Comparison of ENCODE assay signal across 7 cellular contexts in the genomic region with DNA sequence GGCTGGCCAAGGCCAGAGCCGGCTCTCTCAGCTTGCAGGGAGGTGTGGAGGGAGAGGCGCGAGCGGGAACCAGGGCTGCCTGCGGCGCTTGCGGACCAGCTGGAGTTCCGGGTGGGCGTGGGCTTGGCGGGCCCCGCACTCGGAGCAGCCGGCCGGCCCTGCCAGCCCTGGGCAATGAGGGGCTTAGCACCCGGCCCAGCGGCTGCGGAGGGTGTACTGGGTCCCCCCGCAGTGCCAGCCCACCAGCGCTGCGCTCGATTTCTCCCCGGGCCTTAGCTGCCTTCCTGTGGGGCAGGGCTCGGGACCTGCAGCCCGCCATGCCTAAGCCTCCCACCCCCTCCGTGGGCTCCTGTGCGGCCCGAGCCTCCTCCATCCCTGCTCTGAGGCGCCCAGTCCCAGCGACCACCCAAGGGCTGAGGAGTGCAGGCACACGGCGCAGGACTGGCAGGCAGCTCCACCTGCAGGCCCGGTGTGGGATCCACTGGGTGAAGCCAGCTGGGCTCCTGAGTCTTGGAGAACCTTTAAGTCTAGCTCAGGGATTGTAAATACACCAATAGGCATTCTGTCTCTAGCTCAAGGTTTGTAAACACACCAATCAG. TPM values are rescaled to one million over a fixed set of nuclear protein-coding genes. Genes with fewer than 3 reads are reported as not detected.
A peak's percentile ranks its signal among the peaks of the same experiment; 100 is the strongest.
DNase-seq lines count a peak whose midpoint lies in the region; ATAC-seq and TF ChIP-seq lines count a peak whose summit lies in the region.
"Not testable (repeated sequence)": the region's sequence is repeated elsewhere in the genome, so short reads cannot be mapped to it uniquely, and the experiment has no call there.

No MANE protein-coding gene starts in this region.

- H3K9me3 ChIP-seq in A673 (ENCODE audit: low read depth, low read length, poor library complexity, severe bottlenecking); DND-41 (ENCODE audit: insufficient read depth, low read length, severe bottlenecking); HCT116 (ENCODE audit: control insufficient read depth in 1 of 2, insufficient read depth in 1 of 2, low read depth in 1 of 2, low read length in 2 of 2); OCI-LY3 (ENCODE audit: insufficient read depth, low read length); osteoblast (ENCODE audit: low read depth, low read length): not testable (repeated sequence)

- RAD21 ChIA-PET in HCT116 (lab: Charles Lee; ENCODE audit: low non-redundant PET in 1 of 2, low total read pairs in 2 of 2, uncharacterized antibody in 2 of 2, unreplicated experiment in 2 of 2), result not testable (repeated sequence)

- not testable (repeated sequence) for H3K27me3 ChIP-seq in A673 (replicated peaks; ENCODE audit: insufficient read depth, low read depth, low read length, poor library complexity); DND-41 (ENCODE audit: insufficient read depth, low read length, poor library complexity); HCT116 (ENCODE audit: insufficient read depth, low read length); OCI-LY3 (ENCODE audit: low read depth, low read length); foreskin keratinocyte; osteoblast (ENCODE audit: insufficient read depth, low read length)

- in situ Hi-C loops in astrocyte of the spinal cord (cut with HindIII; ENCODE audit: low sequenced_read_pairs), result not testable (repeated sequence)

- not testable (repeated sequence) for H3K9me2 ChIP-seq in HCT116 (ENCODE audit: insufficient read depth)

- TF ChIP-seq POLR2A in HCT116 (IDR thresholded peaks at IDR 0.05; ENCODE audit: borderline replicate concordance, extremely low read depth, insufficient read depth, insufficient read length), result not testable (repeated sequence)

- not testable (repeated sequence) for H2AFZ ChIP-seq in DND-41 (ENCODE audit: low read depth, low read length); HCT116 (ENCODE audit: low read depth, low read length, poor library complexity, severe bottlenecking); OCI-LY3 (ENCODE audit: low read depth, low read length); osteoblast (ENCODE audit: low read length)

- not testable (repeated sequence) for H4K20me1 ChIP-seq in DND-41 (ENCODE audit: insufficient read depth, low read length); HCT116 (ENCODE audit: insufficient read depth); OCI-LY3 (ENCODE audit: insufficient read depth, low read length); osteoblast (ENCODE audit: insufficient read depth, low read length)

- H3K79me2 ChIP-seq in DND-41 (ENCODE audit: insufficient read depth, low read length); HCT116 (ENCODE audit: insufficient read depth, low read length); OCI-LY3 (ENCODE audit: low read length); osteoblast (ENCODE audit: insufficient read depth, low read length): not testable (repeated sequence)

- ATAC-seq in DND-41 (ENCODE audit: insufficient read depth, low read depth); HCT116; foreskin keratinocyte: not testable (repeated sequence)

- intact Hi-C loops in A673 (cut with micrococcal nuclease; ENCODE audit: unreplicated experiment); HCT116 (cut with micrococcal nuclease): not testable (repeated sequence)

- peak; percentile 20; the same call in 1 of the 2 replicates for TF ChIP-seq RAD21 in HCT116 (IDR thresholded peaks at IDR 0.05; ENCODE audit: low read depth)

- POLR2A ChIA-PET in A673 (lab: Charles Lee; ENCODE audit: low non-redundant PET); HCT116 (lab: Charles Lee): not testable (repeated sequence)

- H3K4me3 ChIP-seq in A673 (ENCODE audit: low read depth, low read length, poor library complexity, severe bottlenecking); DND-41 (ENCODE audit: low read depth in 1 of 2, low read length in 2 of 2); HCT116 (replicated peaks in 1 of 2; ENCODE audit: low read depth in 1 of 2, low read length in 2 of 2); OCI-LY3 (ENCODE audit: low read length); astrocyte of the spinal cord (ENCODE audit: low read depth, low read length); osteoblast (ENCODE audit: insufficient read depth, low read length): not testable (repeated sequence)

- H3K36me3 ChIP-seq in A673 (ENCODE audit: insufficient read depth, low read length, poor library complexity, severe bottlenecking); DND-41 (ENCODE audit: insufficient read depth, low read length); HCT116 (ENCODE audit: control insufficient read depth in 1 of 2, insufficient read depth in 2 of 2, low read length in 2 of 2); OCI-LY3 (replicated peaks; ENCODE audit: low read depth, low read length); osteoblast (ENCODE audit: insufficient read depth, low read length): not testable (repeated sequence)

- peaks cover 19% of the 10 kb centered on the region for H3K4me1 ChIP-seq in A673 (ENCODE audit: insufficient read depth, low read length, poor library complexity, severe bottlenecking)
- not testable (repeated sequence) for H3K4me1 ChIP-seq in DND-41 (ENCODE audit: insufficient read depth, low read length); HCT116 (ENCODE audit: control insufficient read depth in 1 of 2, insufficient read depth in 2 of 2, low read length in 2 of 2); OCI-LY3 (ENCODE audit: low read length); foreskin keratinocyte; osteoblast (ENCODE audit: insufficient read depth, low read length)

- TF ChIP-seq CTCF in A673 (conservative IDR thresholded peaks at IDR 0.05; ENCODE audit: low read depth, low read length) (peak; percentile 51), DND-41 (IDR thresholded peaks at IDR 0.05; ENCODE audit: borderline replicate concordance, extremely low read depth, low read length, poor library complexity, severe bottlenecking) (peak; percentile 22), HCT116 (IDR thresholded peaks at IDR 0.05 in 2 of 3, conservative IDR thresholded peaks at IDR 0.05 in 1 of 3; ENCODE audit: borderline replicate concordance in 1 of 3, insufficient read depth in 1 of 3, low read depth in 2 of 3, low read length in 2 of 3) (peak in 2 of 3 experiments; percentile 11 to 21; a peak in 2 of 6 replicates), OCI-LY3 (IDR thresholded peaks at IDR 0.05; ENCODE audit: low read depth, low read length) (peak; percentile 12; the same call in 1 of the 2 replicates), astrocyte of the spinal cord (IDR thresholded peaks at IDR 0.05; ENCODE audit: low read depth, low read length) (peak; percentile 6), foreskin keratinocyte (conservative IDR thresholded peaks at IDR 0.05) (peak; percentile 31), osteoblast (IDR thresholded peaks at IDR 0.05; ENCODE audit: extremely low read depth, low read depth, low read length) (peak; percentile 7)

- peak; percentile 23 for DNase-seq in A673 (ENCODE audit: low spot score)
- not testable (repeated sequence) for DNase-seq in DND-41; HCT116 (ENCODE audit: low read depth, low spot score); astrocyte of the spinal cord (ENCODE audit: low read depth, low spot score); foreskin keratinocyte; osteoblast (ENCODE audit: insufficient read length, low spot score, missing footprints)

- H3K27ac ChIP-seq in A673 (ENCODE audit: low read depth, low read length, poor library complexity, severe bottlenecking); DND-41 (ENCODE audit: low read length); HCT116 (ENCODE audit: low read depth, low read length); OCI-LY3 (ENCODE audit: low read length); foreskin keratinocyte; osteoblast (ENCODE audit: low read depth, low read length): not testable (repeated sequence)

- BruUV-seq in A673 (replicated peaks; lab: Mats Ljungman, UMichigan); HCT116 (replicated peaks; lab: Mats Ljungman, UMichigan): not testable (repeated sequence)

- CTCF ChIA-PET in A673 (lab: Charles Lee); HCT116 (lab: Charles Lee): not testable (repeated sequence)

- not testable (repeated sequence) for H3K9ac ChIP-seq in DND-41 (ENCODE audit: low read depth, low read length); HCT116 (ENCODE audit: low read length); OCI-LY3 (ENCODE audit: low read length)

- H3K4me2 ChIP-seq in DND-41 (ENCODE audit: insufficient read depth, low read length); HCT116 (ENCODE audit: low read length); OCI-LY3 (ENCODE audit: low read length); osteoblast (ENCODE audit: insufficient read depth, low read length): not testable (repeated sequence)

RNA-seq across cellular contexts. Expression of a gene that starts 14.7 kb away (rescaled TPM):
- total RNA-seq in A673 (2021) (9.2 and 10.3 TPM in 2 replicates), HCT116 (2021; ENCODE audit: unreplicated experiment) (7.2 TPM), foreskin keratinocyte (11.5 and 14.1 TPM in 2 replicates), osteoblast (5.0 and 6.5 TPM in 2 replicates)
- polyA plus RNA-seq in HCT116 (2012), result 6.4 and 6.9 TPM in 2 replicates
- polyA plus RNA-seq in foreskin keratinocyte, result 7.1 and 10.5 TPM in 2 replicates
